In the genomic region with DNA sequence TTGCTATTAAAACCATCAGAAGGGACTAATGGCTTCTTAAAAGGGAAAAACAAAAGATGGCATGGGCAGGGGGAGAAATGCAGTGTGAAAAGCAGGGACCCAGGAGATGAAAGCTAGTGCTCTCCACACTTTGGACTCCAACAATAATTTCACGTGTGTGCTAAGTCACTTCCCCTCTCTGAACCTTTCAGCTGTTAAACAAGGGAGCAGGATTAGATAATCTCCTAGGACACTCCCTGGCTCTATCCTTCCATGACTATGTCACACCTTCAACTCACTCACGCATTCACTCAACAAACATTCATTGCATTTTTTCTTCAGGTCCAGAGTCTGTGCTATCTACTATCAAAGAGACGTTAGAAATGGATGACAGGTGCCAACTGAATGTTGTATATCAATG, we compare ENCODE assay signal across 1 cellular context.
TF ChIP-seq lines count a peak whose summit lies in the region.

No MANE protein-coding gene starts in this region.

TF ChIP-seq in HepG2, 621 proteins besides CTCF, POLR2A, EP300 and RAD21 (continued from another document and continues in another):
- TF ChIP-seq, protein P1, sequence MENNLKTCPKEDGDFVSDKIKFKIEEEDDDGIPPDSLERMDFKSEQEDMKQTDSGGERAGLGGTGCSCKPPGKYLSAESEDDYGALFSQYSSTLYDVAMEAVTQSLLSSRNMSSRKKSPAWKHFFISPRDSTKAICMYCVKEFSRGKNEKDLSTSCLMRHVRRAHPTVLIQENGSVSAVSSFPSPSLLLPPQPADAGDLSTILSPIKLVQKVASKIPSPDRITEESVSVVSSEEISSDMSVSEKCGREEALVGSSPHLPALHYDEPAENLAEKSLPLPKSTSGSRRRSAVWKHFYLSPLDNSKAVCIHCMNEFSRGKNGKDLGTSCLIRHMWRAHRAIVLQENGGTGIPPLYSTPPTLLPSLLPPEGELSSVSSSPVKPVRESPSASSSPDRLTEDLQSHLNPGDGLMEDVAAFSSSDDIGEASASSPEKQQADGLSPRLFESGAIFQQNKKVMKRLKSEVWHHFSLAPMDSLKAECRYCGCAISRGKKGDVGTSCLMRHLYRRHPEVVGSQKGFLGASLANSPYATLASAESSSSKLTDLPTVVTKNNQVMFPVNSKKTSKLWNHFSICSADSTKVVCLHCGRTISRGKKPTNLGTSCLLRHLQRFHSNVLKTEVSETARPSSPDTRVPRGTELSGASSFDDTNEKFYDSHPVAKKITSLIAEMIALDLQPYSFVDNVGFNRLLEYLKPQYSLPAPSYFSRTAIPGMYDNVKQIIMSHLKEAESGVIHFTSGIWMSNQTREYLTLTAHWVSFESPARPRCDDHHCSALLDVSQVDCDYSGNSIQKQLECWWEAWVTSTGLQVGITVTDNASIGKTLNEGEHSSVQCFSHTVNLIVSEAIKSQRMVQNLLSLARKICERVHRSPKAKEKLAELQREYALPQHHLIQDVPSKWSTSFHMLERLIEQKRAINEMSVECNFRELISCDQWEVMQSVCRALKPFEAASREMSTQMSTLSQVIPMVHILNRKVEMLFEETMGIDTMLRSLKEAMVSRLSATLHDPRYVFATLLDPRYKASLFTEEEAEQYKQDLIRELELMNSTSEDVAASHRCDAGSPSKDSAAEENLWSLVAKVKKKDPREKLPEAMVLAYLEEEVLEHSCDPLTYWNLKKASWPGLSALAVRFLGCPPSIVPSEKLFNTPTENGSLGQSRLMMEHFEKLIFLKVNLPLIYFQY (CRISPR knock-in tag; IDR thresholded peaks at IDR 0.05; ENCODE audit: borderline replicate concordance), result no peak
- TF ChIP-seq ARNT2 (CRISPR knock-in tag; IDR thresholded peaks at IDR 0.05; ENCODE audit: low read depth), result no peak
- TF ChIP-seq YEATS2 (CRISPR knock-in tag; IDR thresholded peaks at IDR 0.05; ENCODE audit: borderline replicate concordance), result no peak
- no peak for TF ChIP-seq BCLAF1 (IDR thresholded peaks at IDR 0.05)
- TF ChIP-seq ADNP (CRISPR knock-in tag; IDR thresholded peaks at IDR 0.05), result no peak
- TF ChIP-seq ZNF354B (CRISPR knock-in tag; IDR thresholded peaks at IDR 0.05), result no peak
- TF ChIP-seq MLX (CRISPR knock-in tag; IDR thresholded peaks at IDR 0.05), result peak; percentile 29; the same call in 1 of the 2 replicates
- no peak for TF ChIP-seq GABPB1 (CRISPR knock-in tag; IDR thresholded peaks at IDR 0.05)
- no peak for TF ChIP-seq ZNF282 (IDR thresholded peaks at IDR 0.05; ENCODE audit: partially characterized antibody)
- TF ChIP-seq, protein P2, sequence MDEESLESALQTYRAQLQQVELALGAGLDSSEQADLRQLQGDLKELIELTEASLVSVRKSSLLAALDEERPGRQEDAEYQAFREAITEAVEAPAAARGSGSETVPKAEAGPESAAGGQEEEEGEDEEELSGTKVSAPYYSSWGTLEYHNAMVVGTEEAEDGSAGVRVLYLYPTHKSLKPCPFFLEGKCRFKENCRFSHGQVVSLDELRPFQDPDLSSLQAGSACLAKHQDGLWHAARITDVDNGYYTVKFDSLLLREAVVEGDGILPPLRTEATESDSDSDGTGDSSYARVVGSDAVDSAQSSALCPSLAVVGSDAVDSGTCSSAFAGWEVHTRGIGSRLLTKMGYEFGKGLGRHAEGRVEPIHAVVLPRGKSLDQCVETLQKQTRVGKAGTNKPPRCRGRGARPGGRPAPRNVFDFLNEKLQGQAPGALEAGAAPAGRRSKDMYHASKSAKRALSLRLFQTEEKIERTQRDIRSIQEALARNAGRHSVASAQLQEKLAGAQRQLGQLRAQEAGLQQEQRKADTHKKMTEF (CRISPR knock-in tag; IDR thresholded peaks at IDR 0.05), result peak; percentile 37; the same call in 1 of the 2 replicates
- no peak for TF ChIP-seq ZNF629 (CRISPR knock-in tag; conservative IDR thresholded peaks at IDR 0.05)
- TF ChIP-seq BHLHE40 (IDR thresholded peaks at IDR 0.05; ENCODE audit: low read length), result peak; percentile 85
- TF ChIP-seq ZNF510 (CRISPR knock-in tag; IDR thresholded peaks at IDR 0.05; ENCODE audit: low read depth), result no peak
- no peak for TF ChIP-seq HOXD1 (CRISPR knock-in tag; IDR thresholded peaks at IDR 0.05)
- no peak for TF ChIP-seq PHF20 (CRISPR knock-in tag; IDR thresholded peaks at IDR 0.05)
- TF ChIP-seq, protein P3, sequence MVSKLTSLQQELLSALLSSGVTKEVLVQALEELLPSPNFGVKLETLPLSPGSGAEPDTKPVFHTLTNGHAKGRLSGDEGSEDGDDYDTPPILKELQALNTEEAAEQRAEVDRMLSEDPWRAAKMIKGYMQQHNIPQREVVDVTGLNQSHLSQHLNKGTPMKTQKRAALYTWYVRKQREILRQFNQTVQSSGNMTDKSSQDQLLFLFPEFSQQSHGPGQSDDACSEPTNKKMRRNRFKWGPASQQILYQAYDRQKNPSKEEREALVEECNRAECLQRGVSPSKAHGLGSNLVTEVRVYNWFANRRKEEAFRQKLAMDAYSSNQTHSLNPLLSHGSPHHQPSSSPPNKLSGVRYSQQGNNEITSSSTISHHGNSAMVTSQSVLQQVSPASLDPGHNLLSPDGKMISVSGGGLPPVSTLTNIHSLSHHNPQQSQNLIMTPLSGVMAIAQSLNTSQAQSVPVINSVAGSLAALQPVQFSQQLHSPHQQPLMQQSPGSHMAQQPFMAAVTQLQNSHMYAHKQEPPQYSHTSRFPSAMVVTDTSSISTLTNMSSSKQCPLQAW (CRISPR knock-in tag; IDR thresholded peaks at IDR 0.05), result peak; percentile 42; the same call in 1 of the 2 replicates
- TF ChIP-seq, protein P4, sequence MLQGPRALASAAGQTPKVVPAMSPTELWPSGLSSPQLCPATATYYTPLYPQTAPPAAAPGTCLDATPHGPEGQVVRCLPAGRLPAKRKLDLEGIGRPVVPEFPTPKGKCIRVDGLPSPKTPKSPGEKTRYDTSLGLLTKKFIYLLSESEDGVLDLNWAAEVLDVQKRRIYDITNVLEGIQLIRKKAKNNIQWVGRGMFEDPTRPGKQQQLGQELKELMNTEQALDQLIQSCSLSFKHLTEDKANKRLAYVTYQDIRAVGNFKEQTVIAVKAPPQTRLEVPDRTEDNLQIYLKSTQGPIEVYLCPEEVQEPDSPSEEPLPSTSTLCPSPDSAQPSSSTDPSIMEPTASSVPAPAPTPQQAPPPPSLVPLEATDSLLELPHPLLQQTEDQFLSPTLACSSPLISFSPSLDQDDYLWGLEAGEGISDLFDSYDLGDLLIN (CRISPR knock-in tag; IDR thresholded peaks at IDR 0.05; ENCODE audit: borderline replicate concordance), result no peak
- no peak for TF ChIP-seq ZNF75D (CRISPR knock-in tag; IDR thresholded peaks at IDR 0.05; ENCODE audit: borderline replicate concordance)
- TF ChIP-seq USF2 (IDR thresholded peaks at IDR 0.05; ENCODE audit: low read depth, low read length), result no peak
- no peak for TF ChIP-seq USF2 (CRISPR knock-in tag; IDR thresholded peaks at IDR 0.05; ENCODE audit: borderline replicate concordance)
- TF ChIP-seq, protein P5, sequence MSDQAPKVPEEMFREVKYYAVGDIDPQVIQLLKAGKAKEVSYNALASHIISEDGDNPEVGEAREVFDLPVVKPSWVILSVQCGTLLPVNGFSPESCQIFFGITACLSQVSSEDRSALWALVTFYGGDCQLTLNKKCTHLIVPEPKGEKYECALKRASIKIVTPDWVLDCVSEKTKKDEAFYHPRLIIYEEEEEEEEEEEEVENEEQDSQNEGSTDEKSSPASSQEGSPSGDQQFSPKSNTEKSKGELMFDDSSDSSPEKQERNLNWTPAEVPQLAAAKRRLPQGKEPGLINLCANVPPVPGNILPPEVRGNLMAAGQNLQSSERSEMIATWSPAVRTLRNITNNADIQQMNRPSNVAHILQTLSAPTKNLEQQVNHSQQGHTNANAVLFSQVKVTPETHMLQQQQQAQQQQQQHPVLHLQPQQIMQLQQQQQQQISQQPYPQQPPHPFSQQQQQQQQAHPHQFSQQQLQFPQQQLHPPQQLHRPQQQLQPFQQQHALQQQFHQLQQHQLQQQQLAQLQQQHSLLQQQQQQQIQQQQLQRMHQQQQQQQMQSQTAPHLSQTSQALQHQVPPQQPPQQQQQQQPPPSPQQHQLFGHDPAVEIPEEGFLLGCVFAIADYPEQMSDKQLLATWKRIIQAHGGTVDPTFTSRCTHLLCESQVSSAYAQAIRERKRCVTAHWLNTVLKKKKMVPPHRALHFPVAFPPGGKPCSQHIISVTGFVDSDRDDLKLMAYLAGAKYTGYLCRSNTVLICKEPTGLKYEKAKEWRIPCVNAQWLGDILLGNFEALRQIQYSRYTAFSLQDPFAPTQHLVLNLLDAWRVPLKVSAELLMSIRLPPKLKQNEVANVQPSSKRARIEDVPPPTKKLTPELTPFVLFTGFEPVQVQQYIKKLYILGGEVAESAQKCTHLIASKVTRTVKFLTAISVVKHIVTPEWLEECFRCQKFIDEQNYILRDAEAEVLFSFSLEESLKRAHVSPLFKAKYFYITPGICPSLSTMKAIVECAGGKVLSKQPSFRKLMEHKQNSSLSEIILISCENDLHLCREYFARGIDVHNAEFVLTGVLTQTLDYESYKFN (CRISPR knock-in tag; conservative IDR thresholded peaks at IDR 0.05), result peak; percentile 69
- TF ChIP-seq ZNF12 (CRISPR knock-in tag; IDR thresholded peaks at IDR 0.05), result no peak
- TF ChIP-seq RORA (CRISPR knock-in tag; IDR thresholded peaks at IDR 0.05), result no peak
- no peak for TF ChIP-seq NR3C1 (CRISPR knock-in tag; IDR thresholded peaks at IDR 0.05)
- no peak for TF ChIP-seq MED13 (CRISPR knock-in tag; IDR thresholded peaks at IDR 0.05)
- peak; percentile 58 for TF ChIP-seq TEAD3 (CRISPR knock-in tag; optimal IDR thresholded peaks at IDR 0.05; ENCODE audit: borderline replicate concordance)
- TF ChIP-seq ZNF660 (CRISPR knock-in tag; IDR thresholded peaks at IDR 0.05; ENCODE audit: borderline replicate concordance, low read depth), result no peak
- no peak for TF ChIP-seq FOXA1 (IDR thresholded peaks at IDR 0.05)
- TF ChIP-seq FOXA1 (CRISPR knock-in tag; IDR thresholded peaks at IDR 0.05), result no peak
- TF ChIP-seq, protein P6, sequence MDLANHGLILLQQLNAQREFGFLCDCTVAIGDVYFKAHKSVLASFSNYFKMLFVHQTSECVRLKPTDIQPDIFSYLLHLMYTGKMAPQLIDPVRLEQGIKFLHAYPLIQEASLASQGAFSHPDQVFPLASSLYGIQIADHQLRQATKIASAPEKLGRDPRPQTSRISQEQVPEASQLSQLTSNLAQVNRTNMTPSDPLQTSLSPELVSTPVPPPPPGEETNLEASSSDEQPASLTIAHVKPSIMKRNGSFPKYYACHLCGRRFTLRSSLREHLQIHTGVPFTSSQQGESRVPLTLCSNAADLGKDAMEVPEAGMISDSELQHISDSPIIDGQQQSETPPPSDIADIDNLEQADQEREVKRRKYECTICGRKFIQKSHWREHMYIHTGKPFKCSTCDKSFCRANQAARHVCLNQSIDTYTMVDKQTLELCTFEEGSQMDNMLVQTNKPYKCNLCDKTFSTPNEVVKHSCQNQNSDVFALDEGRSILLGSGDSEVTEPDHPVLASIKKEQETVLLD (CRISPR knock-in tag; IDR thresholded peaks at IDR 0.05; ENCODE audit: low read depth), result no peak
- peak; percentile 39 for TF ChIP-seq GATAD2A (CRISPR knock-in tag; IDR thresholded peaks at IDR 0.05)
- TF ChIP-seq, protein P7, sequence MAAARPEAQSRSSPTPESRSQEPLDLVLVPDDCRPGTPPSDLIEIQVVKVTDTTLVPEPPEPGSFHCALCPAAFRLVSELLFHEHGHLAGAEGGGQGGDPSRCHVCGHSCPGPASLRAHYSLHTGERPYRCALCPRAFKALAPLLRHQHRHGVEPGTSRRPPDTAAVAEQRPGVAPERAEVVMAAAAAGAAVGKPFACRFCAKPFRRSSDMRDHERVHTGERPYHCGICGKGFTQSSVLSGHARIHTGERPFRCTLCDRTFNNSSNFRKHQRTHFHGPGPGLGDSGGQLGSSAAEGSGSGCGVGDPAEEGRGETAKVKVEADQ (CRISPR knock-in tag; IDR thresholded peaks at IDR 0.05; ENCODE audit: borderline replicate concordance), result no peak
- no peak for TF ChIP-seq ZNF253 (CRISPR knock-in tag; IDR thresholded peaks at IDR 0.05; ENCODE audit: borderline replicate concordance)
- no peak for TF ChIP-seq RAD51 (IDR thresholded peaks at IDR 0.05; ENCODE audit: borderline replicate concordance)
